Comparison of ENCODE assay signal across 9 cellular contexts in genomic region chr6:136762022-136762975, GRCh38. TPM values are rescaled to one million over a fixed set of nuclear protein-coding genes. Genes with fewer than 3 reads are reported as not detected.
DNase-seq lines count a peak whose midpoint lies in the region; ATAC-seq and TF ChIP-seq lines count a peak whose summit lies in the region.
"Had no signal": no experiment of that assay in that cellular context is flagged by ENCODE, and none has a peak within 500 bp of the region (broad histone marks: within the 10 kb centered on the region; RNA-seq: fewer than 3 reads in every experiment).

No MANE protein-coding gene starts in this region.

- no peak for DNase-seq in GM12864 (ENCODE audit: low read depth)
- DNase-seq in RPMI8226, result peak; percentile 21
- DNase-seq in skeletal muscle cell (ENCODE audit: low read depth), result no peak
- no peak for DNase-seq in kidney tubule cell (ENCODE audit: low spot score)
- DNase-seq in MV-4-11 (lab: John Stamatoyannopoulos, UW), result no peak
- DNase-seq: SIG-M5 had no signal

- peak overlapping the region; percentile 46 to 81 (median 78) for H3K27ac ChIP-seq in gastroesophageal sphincter

- no peak for TF ChIP-seq POLR2A in gastroesophageal sphincter (IDR thresholded peaks at IDR 0.05)

- WGBS in gastroesophageal sphincter (ENCODE audit: low coverage in 1 of 2), 2 donors, result 4 to 25% methylated on average over 2 to 3 of the region's 3 CpGs

- H3K36me3 ChIP-seq in gastroesophageal sphincter, result no peaks in the 10 kb centered on the region

- no peaks in the 10 kb centered on the region for H3K27me3 ChIP-seq in gastroesophageal sphincter

- peaks cover 12 to 70% (median 15%) of the 10 kb centered on the region in 3 donors for H3K4me1 ChIP-seq in gastroesophageal sphincter

- no peak for TF ChIP-seq EP300 in gastroesophageal sphincter (IDR thresholded peaks at IDR 0.05)

- H3K9me3 ChIP-seq in gastroesophageal sphincter, result no peaks in the 10 kb centered on the region

- peak overlapping the region; percentile 24 for H3K4me3 ChIP-seq in GM12864 (ENCODE audit: low read depth, low read length)
- H3K4me3 ChIP-seq in gastroesophageal sphincter, result peak overlapping the region; percentile 15 to 30
- H3K4me3 ChIP-seq in skeletal muscle cell (ENCODE audit: low read depth, low read length), result peak overlapping the region; percentile 10

- ATAC-seq in gastroesophageal sphincter (peak; percentile 25), HG02938 (IDR thresholded peaks at IDR 0.05; ENCODE audit: unreplicated experiment) (no peak), HG03139 (IDR thresholded peaks at IDR 0.05; ENCODE audit: unreplicated experiment) (no peak)

- no peak for TF ChIP-seq CTCF in GM12864 (IDR thresholded peaks at IDR 0.05; ENCODE audit: low read depth, low read length, missing control alignments)
- TF ChIP-seq CTCF in gastroesophageal sphincter (IDR thresholded peaks at IDR 0.05), result no peak

RNA-seq across cellular contexts. Expression of gene MAP3K5, which starts 30.0 kb away (rescaled TPM):
- 10 to 100 TPM; 20.8 to 31.7 (median 23.4) TPM for total RNA-seq in gastroesophageal sphincter
